12 cellular contexts compared by ENCODE assay signal in the genomic region with DNA sequence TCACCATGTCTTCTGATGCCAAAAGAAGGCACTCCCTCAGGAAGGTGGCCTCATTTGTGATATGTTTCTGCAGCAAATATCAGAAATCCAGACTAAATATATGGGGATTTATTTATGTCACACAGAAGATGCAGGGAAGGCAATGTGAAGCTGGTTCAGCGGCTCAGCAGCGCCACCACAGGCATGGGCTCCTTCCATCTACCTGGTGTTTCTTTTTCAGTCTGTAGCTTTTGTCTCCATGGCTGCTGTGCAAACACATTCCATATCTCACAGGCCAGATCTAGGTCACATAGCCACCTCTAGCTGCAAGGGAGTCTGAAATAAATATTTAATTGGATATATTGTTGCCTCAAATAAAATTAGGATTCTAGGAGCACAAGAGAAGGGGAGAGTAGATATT.
A peak's percentile ranks its signal among the peaks of the same experiment; 100 is the strongest.
DNase-seq lines count a peak whose midpoint lies in the region; ATAC-seq and TF ChIP-seq lines count a peak whose summit lies in the region.
"Had no signal": no experiment of that assay in that cellular context is flagged by ENCODE, and none has a peak within 500 bp of the region (broad histone marks: within the 10 kb centered on the region; RNA-seq: fewer than 3 reads in every experiment).

No MANE protein-coding gene starts in this region.

- H4K20me1 ChIP-seq in OCI-LY1 (ENCODE audit: insufficient read depth, low read length), result no peaks in the 10 kb centered on the region

- no peak for TF ChIP-seq EP300 in stomach (IDR thresholded peaks at IDR 0.05)

- H3K9me3 ChIP-seq in OCI-LY1 (ENCODE audit: low read length) (no peaks in the 10 kb centered on the region), esophagus squamous epithelium (no peaks in the 10 kb centered on the region), stomach (peaks cover 0 to 19% (median 10%) of the 10 kb centered on the region in 4 donors)

- H3K27ac ChIP-seq in OCI-LY1 (ENCODE audit: low read depth, low read length, poor library complexity, severe bottlenecking), result no peak overlapping the region
- H3K27ac ChIP-seq in foreskin keratinocyte, result no peak overlapping the region
- H3K27ac ChIP-seq in esophagus squamous epithelium, result no peak overlapping the region
- no peak overlapping the region for H3K27ac ChIP-seq in stomach

- H3K9me2 ChIP-seq in OCI-LY1 (ENCODE audit: low read depth, low read length), result no peaks in the 10 kb centered on the region

- POLR2A ChIA-PET in BJ (lab: Charles Lee), result no interaction called here

- H3K4me2 ChIP-seq in OCI-LY1 (ENCODE audit: low read length), result no peak overlapping the region

- 44 to 53% methylated on average over 2 of the region's 2 CpGs for WGBS in esophagus squamous epithelium, 2 donors
- WGBS in stomach, 5 donors, result 51 to 68% (median 63%) methylated on average over 2 of the region's 2 CpGs

- TF ChIP-seq POLR2A in esophagus squamous epithelium (IDR thresholded peaks at IDR 0.05) (no peak), stomach (IDR thresholded peaks at IDR 0.05) (no peak)

- H3K4me1 ChIP-seq in OCI-LY1 (ENCODE audit: insufficient read depth, low read length, severe bottlenecking) (no peaks in the 10 kb centered on the region), foreskin keratinocyte (peaks cover 6% of the 10 kb centered on the region), esophagus squamous epithelium (no peaks in the 10 kb centered on the region), stomach (no peaks in the 10 kb centered on the region)

- TF ChIP-seq CTCF in BJ (IDR thresholded peaks at IDR 0.05; ENCODE audit: insufficient read depth, low read depth, low read length), result peak; percentile 29; the same call in 1 of the 2 replicates
- peak; percentile 65 for TF ChIP-seq CTCF in OCI-LY1 (IDR thresholded peaks at IDR 0.05; ENCODE audit: low read length)
- TF ChIP-seq CTCF in foreskin keratinocyte (conservative IDR thresholded peaks at IDR 0.05), result peak; percentile 45
- TF ChIP-seq CTCF in esophagus squamous epithelium (IDR thresholded peaks at IDR 0.05), result no peak
- TF ChIP-seq CTCF in stomach (IDR thresholded peaks at IDR 0.05), result no peak

- no peaks in the 10 kb centered on the region for H3K79me2 ChIP-seq in OCI-LY1 (ENCODE audit: insufficient read depth, low read length)

- no peak overlapping the region for H3K9ac ChIP-seq in OCI-LY1 (ENCODE audit: low read length)

- ATAC-seq in GM19468 (IDR thresholded peaks at IDR 0.05; ENCODE audit: extremely low read depth, unreplicated experiment) (peak; percentile 46), foreskin keratinocyte (peak; percentile 27)

- H3F3A ChIP-seq in OCI-LY1 (ENCODE audit: insufficient read depth, low read length), result no peaks in the 10 kb centered on the region

- intact Hi-C loops in esophagus squamous epithelium (cut with DNase I), result no loop called here
- intact Hi-C loops in stomach (cut with DNase I; ENCODE audit: low total_unique reads), result no loop called here

- CTCF ChIA-PET in BJ (lab: Yijun Ruan, JAX), result interaction anchor here (1.8 kb wide), 1 partner anchor 11 kb away, joined by 6 read pairs; no protein-coding TSS in a partner anchor

- no peak overlapping the region for H2AFZ ChIP-seq in OCI-LY1 (ENCODE audit: low read length)

- no peak for DNase-seq in BJ (ENCODE audit: low read depth)
- no peak for DNase-seq in foreskin keratinocyte
- no peak for DNase-seq in hippocampal formation (lab: John Stamatoyannopoulos, UW)
- DNase-seq in esophagus squamous epithelium (lab: John Stamatoyannopoulos, UW), result no peak
- DNase-seq in stomach, result no peak
- no peak for DNase-seq in NCI-H526 treated with DMSO at 0.1 percent for 48 hours (lab: John Stamatoyannopoulos, UW)
- DNase-seq: activated T-cell treated with anti-CD3 and anti-CD28 coated beads, Interleukin-2, amount 50 U/mL, for 24 hours; central memory CD4-positive, alpha-beta T cell; NCI-H524 treated with DMSO at 0.1 percent for 48 hours; T1000 had no signal

- no peaks in the 10 kb centered on the region for H3K27me3 ChIP-seq in BJ (ENCODE audit: control insufficient read depth, insufficient read depth, low read length)
- H3K27me3 ChIP-seq in OCI-LY1 (ENCODE audit: insufficient read depth, low read length), result no peaks in the 10 kb centered on the region
- H3K27me3 ChIP-seq in foreskin keratinocyte, result no peaks in the 10 kb centered on the region
- H3K27me3 ChIP-seq in esophagus squamous epithelium, result no peaks in the 10 kb centered on the region
- no peaks in the 10 kb centered on the region for H3K27me3 ChIP-seq in stomach

- no peak overlapping the region for H3K4me3 ChIP-seq in BJ (ENCODE audit: low read depth, low read length)
- no peak overlapping the region for H3K4me3 ChIP-seq in OCI-LY1 (ENCODE audit: low read depth, low read length, poor library complexity, severe bottlenecking)
- H3K4me3 ChIP-seq in esophagus squamous epithelium, result no peak overlapping the region
- no peak overlapping the region for H3K4me3 ChIP-seq in stomach

- no peaks in the 10 kb centered on the region for H3K36me3 ChIP-seq in BJ (ENCODE audit: control insufficient read depth, insufficient read depth, low read length)
- no peaks in the 10 kb centered on the region for H3K36me3 ChIP-seq in OCI-LY1 (ENCODE audit: insufficient read depth, low read length)
- H3K36me3 ChIP-seq in esophagus squamous epithelium, result no peaks in the 10 kb centered on the region
- H3K36me3 ChIP-seq in stomach, result no peaks in the 10 kb centered on the region

Comparison
In these comparisons a context has a peak if more than half of its experiments do, and no peak if none do; other contexts are left out.
1. CTCF ChIP-seq: peak in BJ (single experiment), OCI-LY1 (single experiment) and foreskin keratinocyte (single experiment); none in esophagus squamous epithelium (0 of 6) and stomach (0 of 7).